Comparison of ENCODE assay signal across 1 cellular context in the genomic region with DNA sequence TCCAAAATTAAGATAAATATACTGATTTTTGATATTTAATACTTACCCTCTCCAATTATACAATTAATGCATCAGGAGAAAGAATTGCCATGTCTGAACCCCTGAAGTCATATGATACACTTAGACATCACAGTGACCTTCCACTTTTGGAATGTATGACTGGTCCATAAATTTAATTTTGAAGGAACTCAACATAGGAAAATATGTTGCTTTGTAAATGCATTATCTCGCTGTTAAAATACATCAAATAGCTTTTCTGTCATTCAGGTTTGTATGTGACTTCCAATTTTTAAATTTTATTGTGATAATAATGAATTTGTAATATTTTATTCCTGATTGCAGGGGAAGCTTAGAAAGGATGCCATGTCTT.
TF ChIP-seq lines count a peak whose summit lies in the region.

No MANE protein-coding gene starts in this region.

TF ChIP-seq in SK-N-SH, 30 proteins besides CTCF, POLR2A, EP300 and RAD21 (continued from another document):
- TF ChIP-seq FOXM1 (IDR thresholded peaks at IDR 0.05; ENCODE audit: low read depth): no peak
- peak; percentile 41; the same call in 1 of the 2 replicates for TF ChIP-seq NFIC (IDR thresholded peaks at IDR 0.05; ENCODE audit: borderline replicate concordance)
- no peak for TF ChIP-seq ELF1 (IDR thresholded peaks at IDR 0.05)
- TF ChIP-seq MEF2A (IDR thresholded peaks at IDR 0.05; ENCODE audit: borderline replicate concordance, low read depth): no peak
- no peak for TF ChIP-seq CHD2 (IDR thresholded peaks at IDR 0.05; ENCODE audit: low read length, partially characterized antibody)
- no peak for TF ChIP-seq EZH2phosphoT487 (IDR thresholded peaks at IDR 0.05; ENCODE audit: borderline replicate concordance, low read depth)
- no peak for TF ChIP-seq RCOR1 (IDR thresholded peaks at IDR 0.05; ENCODE audit: low read length)
- no peak for TF ChIP-seq POLR2AphosphoS5 (IDR thresholded peaks at IDR 0.05; ENCODE audit: low read depth, low read length)
- TF ChIP-seq SIN3A (IDR thresholded peaks at IDR 0.05; ENCODE audit: borderline replicate concordance, low read depth, low read length): no peak
- peak; percentile 62; the same call in 1 of the 2 replicates for TF ChIP-seq FOSL2 (IDR thresholded peaks at IDR 0.05; ENCODE audit: borderline replicate concordance, low read depth)
- TF ChIP-seq RXRA (IDR thresholded peaks at IDR 0.05; ENCODE audit: borderline replicate concordance, low read depth): 0 out of 2 replicates have a peak, but pooled peaks have one; percentile 30
- no peak for TF ChIP-seq TAF1 (IDR thresholded peaks at IDR 0.05; ENCODE audit: borderline replicate concordance, low read depth, low read length)
- TF ChIP-seq, protein P1, sequence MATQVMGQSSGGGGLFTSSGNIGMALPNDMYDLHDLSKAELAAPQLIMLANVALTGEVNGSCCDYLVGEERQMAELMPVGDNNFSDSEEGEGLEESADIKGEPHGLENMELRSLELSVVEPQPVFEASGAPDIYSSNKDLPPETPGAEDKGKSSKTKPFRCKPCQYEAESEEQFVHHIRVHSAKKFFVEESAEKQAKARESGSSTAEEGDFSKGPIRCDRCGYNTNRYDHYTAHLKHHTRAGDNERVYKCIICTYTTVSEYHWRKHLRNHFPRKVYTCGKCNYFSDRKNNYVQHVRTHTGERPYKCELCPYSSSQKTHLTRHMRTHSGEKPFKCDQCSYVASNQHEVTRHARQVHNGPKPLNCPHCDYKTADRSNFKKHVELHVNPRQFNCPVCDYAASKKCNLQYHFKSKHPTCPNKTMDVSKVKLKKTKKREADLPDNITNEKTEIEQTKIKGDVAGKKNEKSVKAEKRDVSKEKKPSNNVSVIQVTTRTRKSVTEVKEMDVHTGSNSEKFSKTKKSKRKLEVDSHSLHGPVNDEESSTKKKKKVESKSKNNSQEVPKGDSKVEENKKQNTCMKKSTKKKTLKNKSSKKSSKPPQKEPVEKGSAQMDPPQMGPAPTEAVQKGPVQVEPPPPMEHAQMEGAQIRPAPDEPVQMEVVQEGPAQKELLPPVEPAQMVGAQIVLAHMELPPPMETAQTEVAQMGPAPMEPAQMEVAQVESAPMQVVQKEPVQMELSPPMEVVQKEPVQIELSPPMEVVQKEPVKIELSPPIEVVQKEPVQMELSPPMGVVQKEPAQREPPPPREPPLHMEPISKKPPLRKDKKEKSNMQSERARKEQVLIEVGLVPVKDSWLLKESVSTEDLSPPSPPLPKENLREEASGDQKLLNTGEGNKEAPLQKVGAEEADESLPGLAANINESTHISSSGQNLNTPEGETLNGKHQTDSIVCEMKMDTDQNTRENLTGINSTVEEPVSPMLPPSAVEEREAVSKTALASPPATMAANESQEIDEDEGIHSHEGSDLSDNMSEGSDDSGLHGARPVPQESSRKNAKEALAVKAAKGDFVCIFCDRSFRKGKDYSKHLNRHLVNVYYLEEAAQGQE (IDR thresholded peaks at IDR 0.05; ENCODE audit: low read depth, low read length): no peak
- peak; percentile 81 for TF ChIP-seq PBX3 (IDR thresholded peaks at IDR 0.05)
- TF ChIP-seq, protein P2, sequence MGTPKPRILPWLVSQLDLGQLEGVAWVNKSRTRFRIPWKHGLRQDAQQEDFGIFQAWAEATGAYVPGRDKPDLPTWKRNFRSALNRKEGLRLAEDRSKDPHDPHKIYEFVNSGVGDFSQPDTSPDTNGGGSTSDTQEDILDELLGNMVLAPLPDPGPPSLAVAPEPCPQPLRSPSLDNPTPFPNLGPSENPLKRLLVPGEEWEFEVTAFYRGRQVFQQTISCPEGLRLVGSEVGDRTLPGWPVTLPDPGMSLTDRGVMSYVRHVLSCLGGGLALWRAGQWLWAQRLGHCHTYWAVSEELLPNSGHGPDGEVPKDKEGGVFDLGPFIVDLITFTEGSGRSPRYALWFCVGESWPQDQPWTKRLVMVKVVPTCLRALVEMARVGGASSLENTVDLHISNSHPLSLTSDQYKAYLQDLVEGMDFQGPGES (IDR thresholded peaks at IDR 0.05; ENCODE audit: low read depth, low read length): no peak
- TF ChIP-seq, protein P3, sequence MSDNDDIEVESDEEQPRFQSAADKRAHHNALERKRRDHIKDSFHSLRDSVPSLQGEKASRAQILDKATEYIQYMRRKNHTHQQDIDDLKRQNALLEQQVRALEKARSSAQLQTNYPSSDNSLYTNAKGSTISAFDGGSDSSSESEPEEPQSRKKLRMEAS (IDR thresholded peaks at IDR 0.05; ENCODE audit: low read depth): no peak
- no peak for TF ChIP-seq NRF1 (IDR thresholded peaks at IDR 0.05; ENCODE audit: low read depth, low read length)
- no peak for TF ChIP-seq GABPA (IDR thresholded peaks at IDR 0.05; ENCODE audit: low read depth)
- TF ChIP-seq MXI1 (IDR thresholded peaks at IDR 0.05; ENCODE audit: low read depth, low read length): no peak
- TF ChIP-seq JUND (IDR thresholded peaks at IDR 0.05): peak; percentile 81
